ENCODE assay signal across 1 cellular context in the genomic region with DNA sequence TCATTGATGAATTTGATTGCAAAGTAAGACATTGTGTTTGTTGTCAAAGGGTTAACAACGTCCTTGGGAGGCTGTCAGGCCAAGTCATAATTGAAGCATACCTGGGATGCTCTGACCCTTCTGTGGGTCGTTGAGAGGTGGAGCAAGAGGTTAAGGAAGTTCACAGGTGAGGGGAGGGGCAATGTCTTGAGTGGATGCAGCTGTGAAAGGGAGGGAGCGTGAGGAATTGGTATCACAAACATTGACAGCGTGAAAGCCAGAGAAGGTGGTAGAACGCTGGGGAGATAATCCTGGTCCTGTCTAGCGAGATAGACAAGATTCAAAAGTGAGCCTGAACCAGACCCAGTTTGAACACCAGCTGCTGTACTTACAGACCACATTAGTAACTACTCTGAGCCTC.
TF ChIP-seq lines count a peak whose summit lies in the region.

No MANE protein-coding gene starts in this region.

TF ChIP-seq in IMR-90, 13 proteins besides CTCF, POLR2A, EP300 and RAD21 (continued from another document):
- TF ChIP-seq, protein P1, sequence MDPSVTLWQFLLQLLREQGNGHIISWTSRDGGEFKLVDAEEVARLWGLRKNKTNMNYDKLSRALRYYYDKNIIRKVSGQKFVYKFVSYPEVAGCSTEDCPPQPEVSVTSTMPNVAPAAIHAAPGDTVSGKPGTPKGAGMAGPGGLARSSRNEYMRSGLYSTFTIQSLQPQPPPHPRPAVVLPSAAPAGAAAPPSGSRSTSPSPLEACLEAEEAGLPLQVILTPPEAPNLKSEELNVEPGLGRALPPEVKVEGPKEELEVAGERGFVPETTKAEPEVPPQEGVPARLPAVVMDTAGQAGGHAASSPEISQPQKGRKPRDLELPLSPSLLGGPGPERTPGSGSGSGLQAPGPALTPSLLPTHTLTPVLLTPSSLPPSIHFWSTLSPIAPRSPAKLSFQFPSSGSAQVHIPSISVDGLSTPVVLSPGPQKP (IDR thresholded peaks at IDR 0.05; ENCODE audit: borderline replicate concordance, low read depth, low read length): no peak
- TF ChIP-seq CEBPB (IDR thresholded peaks at IDR 0.05; ENCODE audit: low read depth, low read length): no peak
- TF ChIP-seq SMC3 (IDR thresholded peaks at IDR 0.05; ENCODE audit: low read depth, low read length): no peak
- no peak for TF ChIP-seq NFE2L2 (IDR thresholded peaks at IDR 0.05; ENCODE audit: low read depth, low read length)
- TF ChIP-seq, protein P2, sequence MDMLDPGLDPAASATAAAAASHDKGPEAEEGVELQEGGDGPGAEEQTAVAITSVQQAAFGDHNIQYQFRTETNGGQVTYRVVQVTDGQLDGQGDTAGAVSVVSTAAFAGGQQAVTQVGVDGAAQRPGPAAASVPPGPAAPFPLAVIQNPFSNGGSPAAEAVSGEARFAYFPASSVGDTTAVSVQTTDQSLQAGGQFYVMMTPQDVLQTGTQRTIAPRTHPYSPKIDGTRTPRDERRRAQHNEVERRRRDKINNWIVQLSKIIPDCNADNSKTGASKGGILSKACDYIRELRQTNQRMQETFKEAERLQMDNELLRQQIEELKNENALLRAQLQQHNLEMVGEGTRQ (IDR thresholded peaks at IDR 0.05; ENCODE audit: low read depth, low read length): no peak
